8 cellular contexts compared by ENCODE assay signal in the genomic region with DNA sequence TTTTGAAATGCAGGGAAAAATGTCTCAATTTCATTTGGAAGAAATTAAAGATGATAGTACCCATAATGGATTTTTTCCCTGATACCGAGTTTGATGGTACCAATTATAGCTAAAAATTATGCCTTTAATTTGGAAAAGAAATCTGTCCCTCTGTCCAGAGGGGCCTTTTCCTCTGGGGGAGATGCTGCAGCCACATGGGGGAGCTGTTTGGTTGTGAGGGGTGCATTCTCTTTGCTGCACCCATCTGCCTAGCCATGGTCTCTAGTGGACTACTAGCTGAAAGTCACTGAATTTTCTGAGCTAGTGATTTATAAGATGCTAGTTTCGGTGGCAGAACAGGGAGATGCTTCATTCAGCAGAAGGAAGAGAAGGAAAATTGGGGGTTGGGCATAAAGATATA. TPM values are rescaled to one million over a fixed set of nuclear protein-coding genes. Genes with fewer than 3 reads are reported as not detected.
DNase-seq lines count a peak whose midpoint lies in the region; ATAC-seq and TF ChIP-seq lines count a peak whose summit lies in the region.

No MANE protein-coding gene starts in this region.

- TF ChIP-seq CTCF in activated CD8-positive, alpha-beta T cell treated with anti-CD3 and anti-CD28 coated beads for 36 hours (IDR thresholded peaks at IDR 0.05), result peak; percentile 79

- H3K4me3 Mint-ChIP-seq in activated CD8-positive, alpha-beta T cell treated with anti-CD3 and anti-CD28 coated beads for 36 hours, result no peak overlapping the region
- H3K4me3 Mint-ChIP-seq in immature natural killer cell, result no peak overlapping the region

- H3K4me1 Mint-ChIP-seq in activated CD8-positive, alpha-beta T cell treated with anti-CD3 and anti-CD28 coated beads for 36 hours (ENCODE audit: low read depth), result peaks cover 15% of the 10 kb centered on the region
- peaks cover 15 to 36% of the 10 kb centered on the region in 2 donors for H3K4me1 Mint-ChIP-seq in immature natural killer cell

- no peak overlapping the region for H3K27ac Mint-ChIP-seq in activated CD8-positive, alpha-beta T cell treated with anti-CD3 and anti-CD28 coated beads for 36 hours
- H3K27ac Mint-ChIP-seq in immature natural killer cell, result peak overlapping the region in 1 of 6 donors; percentile 43

- POLR2A ChIA-PET in activated CD8-positive, alpha-beta T cell treated with anti-CD3 and anti-CD28 coated beads for 36 hours (lab: Charles Lee), result interaction anchor here (0.6 to 1.6 kb wide), 8 partner anchors 9 to 748 kb away, joined by 3 to 8 read pairs (median 3); partner anchors contain the start of genes ALG2 and SEC61B

- intact Hi-C loops in activated CD8-positive, alpha-beta T cell treated with anti-CD3 and anti-CD28 coated beads for 36 hours (cut with micrococcal nuclease), result no loop called here

- H3K9me3 Mint-ChIP-seq in activated CD8-positive, alpha-beta T cell treated with anti-CD3 and anti-CD28 coated beads for 36 hours, result no peaks in the 10 kb centered on the region
- H3K9me3 Mint-ChIP-seq in immature natural killer cell, result no peaks in the 10 kb centered on the region

- peaks cover 28% of the 10 kb centered on the region for H3K36me3 Mint-ChIP-seq in activated CD8-positive, alpha-beta T cell treated with anti-CD3 and anti-CD28 coated beads for 36 hours (ENCODE audit: low read depth)
- peaks cover 6 to 40% (median 33%) of the 10 kb centered on the region in 3 donors for H3K36me3 Mint-ChIP-seq in immature natural killer cell

- peak; percentile 67 for ATAC-seq in activated CD8-positive, alpha-beta T cell treated with anti-CD3 and anti-CD28 coated beads for 36 hours
- ATAC-seq in HG03097 (IDR thresholded peaks at IDR 0.05; ENCODE audit: low FRiP score, unreplicated experiment), result no peak
- ATAC-seq in GM21717 (IDR thresholded peaks at IDR 0.05; ENCODE audit: unreplicated experiment), result no peak

- H3K27me3 Mint-ChIP-seq in activated CD8-positive, alpha-beta T cell treated with anti-CD3 and anti-CD28 coated beads for 36 hours, result no peaks in the 10 kb centered on the region
- peaks cover 0 to 4% (median 1%) of the 10 kb centered on the region in 3 donors for H3K27me3 Mint-ChIP-seq in immature natural killer cell (ENCODE audit: low read depth in 3 of 3)

- peak; percentile 48 for DNase-seq in AG20443 (ENCODE audit: low spot score)
- DNase-seq in HCEC 1CT, result peak; percentile 8
- peak; percentile 71 for DNase-seq in activated CD8-positive, alpha-beta T cell treated with anti-CD3 and anti-CD28 coated beads for 36 hours
- peak in 2 of 3 donors; percentile 10 to 22 for DNase-seq in immature natural killer cell
- DNase-seq in NCI-H2029 (lab: John Stamatoyannopoulos, UW), result no peak
- no peak for DNase-seq in NCI-H2227 (lab: John Stamatoyannopoulos, UW; ENCODE audit: unreplicated experiment)

- CTCF ChIA-PET in activated CD8-positive, alpha-beta T cell treated with anti-CD3 and anti-CD28 coated beads for 36 hours (lab: Charles Lee), result interaction anchor here (0.6 to 4.0 kb wide), 54 partner anchors 10 to 1205 kb away, joined by 3 to 72 read pairs (median 4); partner anchors contain the start of genes ALG2 and SEC61B

RNA-seq across cellular contexts. Expression of gene SEC61B, which starts 9.6 kb away (rescaled TPM):
- total RNA-seq in activated CD8-positive, alpha-beta T cell treated with anti-CD3 and anti-CD28 coated beads for 36 hours, result 100 to 1,000 TPM; 140 to 149 TPM
- 100 to 1,000 TPM; 408 to 447 (median 440) TPM for polyA plus RNA-seq in immature natural killer cell

RNA-seq across cellular contexts. Expression of gene ALG2, which starts 10.0 kb away (rescaled TPM):
- total RNA-seq in activated CD8-positive, alpha-beta T cell treated with anti-CD3 and anti-CD28 coated beads for 36 hours, result 10 to 100 TPM; 24.1 to 27.0 TPM
- polyA plus RNA-seq in immature natural killer cell, result 10 to 100 TPM; 23.8 to 37.1 (median 32.4) TPM

Comparison
In these comparisons a context has a peak if more than half of its experiments do, and no peak if none do; other contexts are left out.
1. DNase-seq: peak in AG20443 (single experiment), HCEC 1CT (single experiment), activated CD8-positive, alpha-beta T cell treated with anti-CD3 and anti-CD28 coated beads for 36 hours (single experiment) and immature natural killer cell (2 of 3); none in NCI-H2029 (single experiment) and NCI-H2227 (single experiment).